Comparison of ENCODE assay signal across 15 cellular contexts in genomic region chr19:5106971-5107370, GRCh38.
DNase-seq lines count a peak whose midpoint lies in the region; ATAC-seq and TF ChIP-seq lines count a peak whose summit lies in the region.
"Had no signal": no experiment of that assay in that cellular context is flagged by ENCODE, and none has a peak within 500 bp of the region (broad histone marks: within the 10 kb centered on the region; RNA-seq: fewer than 3 reads in every experiment).

No MANE protein-coding gene starts in this region.

- intact Hi-C loops in heart right ventricle (cut with DNase I): loop anchor here in 1 of 10 donors (5.0 kb wide), 1 partner anchor 45 kb away; no protein-coding TSS in a partner anchor
- intact Hi-C loops in left cardiac atrium (cut with DNase I): no loop called here

- no peak overlapping the region for H4K8ac ChIP-seq in H9 (replicated peaks; ENCODE audit: insufficient read length, low read depth, low read length)
- H4K8ac ChIP-seq in neuronal stem cell (ENCODE audit: low read depth, low read length): no peak overlapping the region

- H3K4me3 Mint-ChIP-seq in H9: no peak overlapping the region
- no peak overlapping the region for H3K4me3 Mint-ChIP-seq in chondrocyte (ENCODE audit: unreplicated experiment)
- H3K4me3 Mint-ChIP-seq: B cell; CD4-positive, alpha-beta memory T cell; IgD-negative memory B cell had no signal

- H2AFZ ChIP-seq in H9 (ENCODE audit: low read length) (no peak overlapping the region), neuronal stem cell (ENCODE audit: low read length) (no peak overlapping the region)

- TF ChIP-seq CTCF in heart right ventricle (IDR thresholded peaks at IDR 0.05) (no peak), H9 (conservative IDR thresholded peaks at IDR 0.05) (no peak), chondrocyte (IDR thresholded peaks at IDR 0.05) (no peak)

- H3K9ac ChIP-seq in H9 (ENCODE audit: extremely low read depth, insufficient read length, low read length) (no peak overlapping the region), neuronal stem cell (ENCODE audit: low read depth, low read length, poor library complexity) (peak overlapping the region; percentile 50)

- 83 to 84% methylated on average over 19 of the region's 19 CpGs for WGBS in heart right ventricle, 2 donors
- WGBS in H9 (ENCODE audit: extremely low coverage, insufficient read length, low lambda C conversion rate): no CpG with 5 or more reads among the region's 19 CpGs
- no CpG with 5 or more reads among the region's 19 CpGs for WGBS in neuronal stem cell (ENCODE audit: extremely low coverage in 2 of 2, insufficient read length in 2 of 2, insufficient replicate concordance in 1 of 2), 2 donors

- H3K27ac ChIP-seq in heart right ventricle (peak overlapping the region in 6 of 10 donors; percentile 19 to 60 (median 21)), H9 (ENCODE audit: insufficient read length, low read depth, low read length) (no peak overlapping the region), neuronal stem cell (replicated peaks; ENCODE audit: low read length) (peak overlapping the region; percentile 13)
- H3K27ac ChIP-seq: C4-2B had no signal

- H2BK20ac ChIP-seq in H9 (ENCODE audit: low read depth, low read length, poor library complexity, severe bottlenecking): no peak overlapping the region

- no peak overlapping the region for H4K91ac ChIP-seq in H9 (ENCODE audit: insufficient read length, low read depth, low read length)
- H4K91ac ChIP-seq in neuronal stem cell (ENCODE audit: low read depth, low read length, poor library complexity): no peak overlapping the region

- no peak overlapping the region for H3K4ac ChIP-seq in H9 (ENCODE audit: low read depth, low read length)
- no peak overlapping the region for H3K4ac ChIP-seq in neuronal stem cell (ENCODE audit: low read length)

- H3K14ac ChIP-seq in H9 (ENCODE audit: insufficient read depth, low read length): no peak overlapping the region; the same call in 1 of the 2 replicates
- H3K14ac ChIP-seq in neuronal stem cell (ENCODE audit: low read length): peak overlapping the region; percentile 91

- H3K18ac ChIP-seq in H9 (ENCODE audit: insufficient read length, low read depth, low read length) (no peak overlapping the region), neuronal stem cell (ENCODE audit: low read length) (peak overlapping the region; percentile 89)

- H3K79me1 ChIP-seq in H9 (ENCODE audit: insufficient read depth, low read depth, low read length, poor library complexity, severe bottlenecking) (no peaks in the 10 kb centered on the region), neuronal stem cell (ENCODE audit: low read depth, low read length) (peaks cover 2% of the 10 kb centered on the region)

- no peak overlapping the region for H4K5ac ChIP-seq in H9 (ENCODE audit: insufficient read length, low read depth, low read length)

- H3K23ac ChIP-seq in H9 (ENCODE audit: insufficient read length, low read depth, low read length) (no peak overlapping the region), neuronal stem cell (ENCODE audit: low read depth, low read length, poor library complexity) (peak overlapping the region; percentile 48)

- no peaks in the 10 kb centered on the region for H4K20me1 ChIP-seq in H9 (ENCODE audit: control insufficient read depth, insufficient read depth, insufficient read length)

- peaks cover 11 to 21% of the 10 kb centered on the region in 2 experiments for H3K4me1 Mint-ChIP-seq in H9
- H3K4me1 Mint-ChIP-seq in chondrocyte (ENCODE audit: low read depth): peaks cover 35% of the 10 kb centered on the region
- H3K4me1 Mint-ChIP-seq: B cell; CD4-positive, alpha-beta memory T cell had no signal

- no peak overlapping the region for H3K4me2 ChIP-seq in H9 (ENCODE audit: insufficient read depth, insufficient read length, low read length)
- no peak overlapping the region for H3K4me2 ChIP-seq in neuronal stem cell (ENCODE audit: insufficient read depth, low read length, poor library complexity, severe bottlenecking)

- H2BK15ac ChIP-seq in H9 (ENCODE audit: low read depth, low read length) (no peak overlapping the region), neuronal stem cell (ENCODE audit: low read length) (no peak overlapping the region)

- peaks cover 6 to 60% (median 46%) of the 10 kb centered on the region in 9 donors for H3K4me1 ChIP-seq in heart right ventricle
- H3K4me1 ChIP-seq in H9 (ENCODE audit: insufficient read depth, low read length): no peaks in the 10 kb centered on the region; the same call in 1 of the 2 replicates
- H3K4me1 ChIP-seq in neuronal stem cell (ENCODE audit: control insufficient read depth in 2 of 2, insufficient read depth in 1 of 2, low read depth in 1 of 2, low read length in 2 of 2): peaks cover 0 to 7% of the 10 kb centered on the region in 2 donors

- DNase-seq in heart right ventricle (no peak), left cardiac atrium (no peak), H9 (no peak), chondrocyte (ENCODE audit: low spot score) (no peak), neuronal stem cell (ENCODE audit: low spot score) (no peak), NCI-H446 treated with DMSO at 0.1 percent for 48 hours (lab: John Stamatoyannopoulos, UW) (no peak), Kasumi-1 (lab: John Stamatoyannopoulos, UW) (no peak)
- DNase-seq: CD4-positive, alpha-beta memory T cell; DMS153; DND-41; GF-D8 had no signal

- no peak overlapping the region for H3K4me3 ChIP-seq in heart right ventricle
- H3K4me3 ChIP-seq in neuronal stem cell (ENCODE audit: low read length in 2 of 2): no peak overlapping the region

- H3K36me3 Mint-ChIP-seq in H9 (ENCODE audit: insufficient read depth in 1 of 3, low read depth in 3 of 3) (peaks cover 5 to 12% (median 7%) of the 10 kb centered on the region in 3 experiments; a peak in 5 of 7 replicates), chondrocyte (ENCODE audit: low read depth) (peaks cover 5% of the 10 kb centered on the region)

- no peaks in the 10 kb centered on the region for H3K9me3 Mint-ChIP-seq in H9
- H3K9me3 Mint-ChIP-seq in chondrocyte (ENCODE audit: low read depth): no peaks in the 10 kb centered on the region
- H3K9me3 Mint-ChIP-seq: CD4-positive, alpha-beta memory T cell; IgD-negative memory B cell had no signal

- peak overlapping the region in 2 of 3 experiments; percentile 44 to 61; a peak in 1 of 7 replicates for H3K27ac Mint-ChIP-seq in H9
- H3K27ac Mint-ChIP-seq in chondrocyte (ENCODE audit: unreplicated experiment): peak overlapping the region; percentile 41
- H3K27ac Mint-ChIP-seq: B cell; CD4-positive, alpha-beta memory T cell; IgD-negative memory B cell had no signal

- no peaks in the 10 kb centered on the region for H3K27me3 Mint-ChIP-seq in H9 (ENCODE audit: low read depth)
- no peaks in the 10 kb centered on the region for H3K27me3 Mint-ChIP-seq in chondrocyte (ENCODE audit: low read depth)
- H3K27me3 Mint-ChIP-seq: B cell; CD4-positive, alpha-beta memory T cell; IgD-negative memory B cell had no signal

- no peaks in the 10 kb centered on the region for H3K23me2 ChIP-seq in H9 (ENCODE audit: insufficient read length, low read depth, low read length, poor library complexity, severe bottlenecking)

- H2BK120ac ChIP-seq in H9 (ENCODE audit: low read depth, low read length, poor library complexity, severe bottlenecking): no peak overlapping the region
- H2BK120ac ChIP-seq in neuronal stem cell (ENCODE audit: low read depth, low read length): no peak overlapping the region

- no peaks in the 10 kb centered on the region for H3K79me2 ChIP-seq in H9 (ENCODE audit: insufficient read depth, low read length)

- H3K27me3 ChIP-seq in heart right ventricle (no peaks in the 10 kb centered on the region), H9 (ENCODE audit: insufficient read depth, low read length) (no peaks in the 10 kb centered on the region), neuronal stem cell (ENCODE audit: control insufficient read depth in 3 of 3, insufficient read depth in 3 of 3, low read depth in 1 of 3, low read length in 3 of 3) (no peaks in the 10 kb centered on the region)

- H3K9me3 ChIP-seq in heart right ventricle (no peaks in the 10 kb centered on the region), H9 (ENCODE audit: control insufficient read depth, low read depth, low read length) (no peaks in the 10 kb centered on the region), neuronal stem cell (replicated peaks in 1 of 2; ENCODE audit: control insufficient read depth in 2 of 2, insufficient read depth in 1 of 2, low read depth in 1 of 2, low read length in 2 of 2) (no peaks in the 10 kb centered on the region)

- H3K56ac ChIP-seq in H9 (ENCODE audit: insufficient read length, low read depth, low read length): no peak overlapping the region

- no peak for ATAC-seq in heart right ventricle
- no peak for ATAC-seq in left cardiac atrium
- ATAC-seq in GM21717 (IDR thresholded peaks at IDR 0.05; ENCODE audit: unreplicated experiment): no peak

- H2AK5ac ChIP-seq in H9 (ENCODE audit: insufficient read length, low read length) (no peak overlapping the region), neuronal stem cell (ENCODE audit: low read depth, low read length) (peak overlapping the region; percentile 88)

- H2BK5ac ChIP-seq in H9 (ENCODE audit: insufficient read length, low read length) (no peak overlapping the region), neuronal stem cell (ENCODE audit: low read length) (peak overlapping the region; percentile 45)

- H3K36me3 ChIP-seq in heart right ventricle (peaks cover 0 to 54% (median 9%) of the 10 kb centered on the region in 9 donors), neuronal stem cell (replicated peaks in 1 of 2; ENCODE audit: control insufficient read depth in 2 of 2, insufficient read depth in 2 of 2, low read length in 2 of 2) (peaks cover 0 to 47% of the 10 kb centered on the region in 2 donors)

- H2BK12ac ChIP-seq in H9 (ENCODE audit: insufficient read length, low read depth, low read length) (no peak overlapping the region), neuronal stem cell (ENCODE audit: low read length) (peak overlapping the region; percentile 48)

- H3T11ph ChIP-seq in H9 (ENCODE audit: low read length): no peak overlapping the region
